ENCODE assay signal across 10 cellular contexts in the genomic region with DNA sequence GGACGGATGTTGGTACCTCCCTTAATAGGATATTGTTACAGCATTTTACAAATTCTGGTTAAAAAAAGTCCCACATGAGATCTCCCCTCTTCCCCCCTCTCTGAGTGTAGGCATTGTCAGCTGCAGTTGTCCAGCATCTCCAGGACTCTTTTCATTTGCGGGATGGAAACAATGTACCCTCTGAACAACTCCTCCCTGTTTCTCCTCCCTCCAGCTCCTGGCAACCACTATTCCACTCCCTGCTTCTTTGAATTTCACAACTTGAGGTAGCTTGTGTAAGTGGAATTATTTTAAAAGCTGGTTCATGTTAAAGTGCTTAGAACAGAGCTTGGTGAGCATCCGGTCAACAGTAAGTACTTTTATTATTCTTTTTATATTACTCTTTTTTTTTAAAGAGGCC.
DNase-seq lines count a peak whose midpoint lies in the region; ATAC-seq, FAIRE-seq and TF ChIP-seq lines count a peak whose summit lies in the region.
"Had no signal": no experiment of that assay in that cellular context is flagged by ENCODE, and none has a peak within 500 bp of the region (broad histone marks: within the 10 kb centered on the region; RNA-seq: fewer than 3 reads in every experiment).

No MANE protein-coding gene starts in this region.

- TF ChIP-seq CTCF in OCI-LY7 (conservative IDR thresholded peaks at IDR 0.05; ENCODE audit: low read length): no peak

- no peak overlapping the region for H3K27ac ChIP-seq in OCI-LY7 (ENCODE audit: low read depth, low read length, poor library complexity, severe bottlenecking)
- H3K27ac ChIP-seq: VCaP had no signal

- no peaks in the 10 kb centered on the region for H3K79me2 ChIP-seq in OCI-LY7 (ENCODE audit: insufficient read depth, low read depth, low read length)

- H2AFZ ChIP-seq in OCI-LY7 (ENCODE audit: low read length): no peak overlapping the region

- intact Hi-C loops in OCI-LY7 (cut with micrococcal nuclease; ENCODE audit: unreplicated experiment): no loop called here
- intact Hi-C loops in sciatic nerve (cut with DNase I): no loop called here

- H3K4me2 ChIP-seq in OCI-LY7 (ENCODE audit: low read length): peak overlapping the region; percentile 53

- FAIRE-seq in GM12892 (lab: Jason Lieb, UNC): peak; percentile 24

- no peaks in the 10 kb centered on the region for H3K9me2 ChIP-seq in OCI-LY7 (ENCODE audit: insufficient read depth, low read length)

- no peaks in the 10 kb centered on the region for H3K9me3 ChIP-seq in OCI-LY7 (ENCODE audit: low read length)

- CTCF ChIA-PET in OCI-LY7 (lab: Charles Lee; ENCODE audit: unreplicated experiment): no interaction called here

- peaks cover 40% of the 10 kb centered on the region for H3K4me1 ChIP-seq in OCI-LY7 (ENCODE audit: insufficient read depth, low read length, poor library complexity, severe bottlenecking)

- BruUV-seq in OCI-LY7 (replicated peaks; lab: Mats Ljungman, UMichigan): no TSS peak

- TF ChIP-seq POLR2A in GM12892 (IDR thresholded peaks at IDR 0.05; ENCODE audit: low read depth, low read length): no peak

- peak; percentile 79 for ATAC-seq in sciatic nerve
- no peak for ATAC-seq in HG02970 (IDR thresholded peaks at IDR 0.05; ENCODE audit: low FRiP score, unreplicated experiment)
- ATAC-seq in HG02763 (IDR thresholded peaks at IDR 0.05; ENCODE audit: unreplicated experiment): no peak

- POLR2A ChIA-PET in OCI-LY7 (lab: Charles Lee): no interaction called here

- DNase-seq in GM12892 (ENCODE audit: insufficient read length) (no peak), OCI-LY7 (ENCODE audit: low spot score) (no peak), fibroblast of gingiva (ENCODE audit: low read depth) (peak; percentile 79), sciatic nerve (ENCODE audit: low spot score) (no peak), NK-92 (lab: John Stamatoyannopoulos, UW; ENCODE audit: unreplicated experiment) (no peak)
- DNase-seq: NCI-H2081 treated with DMSO at 0.1 percent for 48 hours; stimulated activated CD8-positive, alpha-beta memory T cell treated with anti-CD3 and anti-CD28 coated beads, Interleukin-4, amount 100 ng/mL, for 48 hours had no signal

- H4K20me1 ChIP-seq in OCI-LY7 (ENCODE audit: insufficient read depth, low read length): no peaks in the 10 kb centered on the region

- no peaks in the 10 kb centered on the region for H3K36me3 ChIP-seq in OCI-LY7 (ENCODE audit: insufficient read depth, low read length)

- no peak overlapping the region for H3K4me3 ChIP-seq in OCI-LY7 (ENCODE audit: low read depth, low read length, poor library complexity, severe bottlenecking)
